In the genomic region with DNA sequence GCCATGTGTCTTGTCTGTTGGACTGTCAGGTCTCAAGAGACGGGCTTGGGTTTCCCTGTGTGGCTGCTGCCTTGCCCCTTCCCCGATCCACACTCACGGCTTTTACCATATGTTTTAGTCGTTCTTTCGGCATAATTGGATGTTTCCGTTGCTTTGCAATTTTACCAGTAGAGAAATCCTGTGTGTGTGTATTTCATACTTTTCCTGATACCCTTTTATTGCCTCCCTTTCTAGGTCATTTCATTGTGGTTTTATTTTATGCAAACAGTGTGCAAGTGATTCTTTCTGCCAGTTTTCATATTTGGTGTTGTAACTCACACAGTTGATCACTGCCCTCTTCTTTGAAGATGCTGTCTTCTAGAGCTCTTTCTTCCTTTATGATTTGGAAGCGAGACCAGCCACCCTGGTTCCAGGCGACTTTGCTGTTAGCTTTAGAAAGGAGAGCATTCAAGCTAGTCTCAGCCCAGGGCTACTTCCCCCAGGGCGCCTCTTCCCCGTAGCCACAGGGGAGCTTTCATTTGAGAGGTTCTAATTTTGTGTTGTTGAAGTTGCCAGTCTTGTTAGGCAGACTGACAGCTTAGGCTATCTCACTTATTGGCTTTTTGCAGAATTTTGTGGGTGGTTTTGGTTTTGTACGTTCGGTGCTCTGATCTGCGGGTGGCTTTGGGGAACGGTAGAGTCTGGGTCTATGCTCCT, we compare ENCODE assay signal across 9 cellular contexts. TPM values are rescaled to one million over a fixed set of nuclear protein-coding genes. Genes with fewer than 3 reads are reported as not detected.
A peak's percentile ranks its signal among the peaks of the same experiment; 100 is the strongest.
DNase-seq lines count a peak whose midpoint lies in the region; ATAC-seq and TF ChIP-seq lines count a peak whose summit lies in the region.
"Had no signal": no experiment of that assay in that cellular context is flagged by ENCODE, and none has a peak within 500 bp of the region (broad histone marks: within the 10 kb centered on the region; RNA-seq: fewer than 3 reads in every experiment).

No MANE protein-coding gene starts in this region.

- no peaks in the 10 kb centered on the region for H3K27me3 ChIP-seq in GM23248 (replicated peaks; ENCODE audit: insufficient read depth)
- H3K27me3 ChIP-seq in dorsolateral prefrontal cortex, result peaks cover 0 to 11% (median 0%) of the 10 kb centered on the region in 45 donors
- H3K27me3 ChIP-seq in trophoblast cell (ENCODE audit: insufficient read depth, low read length), result no peaks in the 10 kb centered on the region
- H3K27me3 ChIP-seq in gastroesophageal sphincter, result no peaks in the 10 kb centered on the region

- no peak overlapping the region for H3K23ac ChIP-seq in trophoblast cell (ENCODE audit: low read length)

- in situ Hi-C loops in GM23248 (cut with MboI), result loop anchor here (25.0 kb wide), 1 partner anchor 406 kb away; no protein-coding TSS in a partner anchor

- TF ChIP-seq EP300 in gastroesophageal sphincter (IDR thresholded peaks at IDR 0.05), result no peak

- DNase-seq in GM23248, result no peak
- peak; percentile 62 for DNase-seq in NCI-H2171 (lab: John Stamatoyannopoulos, UW)
- no peak for DNase-seq in dorsolateral prefrontal cortex
- DNase-seq in trophoblast cell, result no peak
- no peak for DNase-seq in D341Med (ENCODE audit: low spot score)
- no peak for DNase-seq in mucosa of gallbladder (ENCODE audit: low spot score)
- DNase-seq: activated CD4-positive, alpha-beta T cell treated with anti-CD3 and anti-CD28 coated beads, Interleukin-2, amount 50 U/mL, for 4 hours; T-helper 17 cell had no signal

- no peak for TF ChIP-seq CTCF in dorsolateral prefrontal cortex (IDR thresholded peaks at IDR 0.05 in 54 of 56, conservative IDR thresholded peaks at IDR 0.05 in 2 of 56; ENCODE audit: low read depth in 1 of 56, partially characterized antibody in 56 of 56)
- no peak for TF ChIP-seq CTCF in gastroesophageal sphincter (IDR thresholded peaks at IDR 0.05)

- H3K9me3 ChIP-seq in GM23248 (ENCODE audit: low read depth), result no peaks in the 10 kb centered on the region
- peaks cover 3% of the 10 kb centered on the region for H3K9me3 ChIP-seq in trophoblast cell (ENCODE audit: insufficient read depth, low read depth, low read length)
- no peaks in the 10 kb centered on the region for H3K9me3 ChIP-seq in gastroesophageal sphincter

- no peak overlapping the region for H4K91ac ChIP-seq in trophoblast cell (ENCODE audit: low read depth, low read length)

- H3K9ac ChIP-seq in GM23248 (peak overlapping the region; percentile 24; the same call in 1 of the 2 replicates), trophoblast cell (ENCODE audit: low read length) (no peak overlapping the region)

- H3K36me3 ChIP-seq in GM23248 (ENCODE audit: low read depth) (0 out of 2 replicates have a peak, but pooled peaks cover 7% of the 10 kb centered on the region), trophoblast cell (ENCODE audit: control insufficient read depth in 1 of 2, insufficient read depth in 2 of 2, low read length in 2 of 2) (peaks cover 5 to 6% of the 10 kb centered on the region in 2 experiments), gastroesophageal sphincter (no peaks in the 10 kb centered on the region)

- no peak overlapping the region for H2BK120ac ChIP-seq in trophoblast cell (ENCODE audit: insufficient read depth, low read length, poor library complexity)

- intact Hi-C loops in dorsolateral prefrontal cortex (cut with DNase I), result no loop called here

- H3K4me2 ChIP-seq in GM23248 (ENCODE audit: unreplicated experiment) (peak overlapping the region; percentile 43), trophoblast cell (ENCODE audit: low read length) (peak overlapping the region; percentile 10)

- H2BK12ac ChIP-seq in trophoblast cell (ENCODE audit: low read length), result no peak overlapping the region

- no peak overlapping the region for H4K12ac ChIP-seq in trophoblast cell (ENCODE audit: low read depth, low read length)

- no peak overlapping the region for H2AFZ ChIP-seq in GM23248
- H2AFZ ChIP-seq in trophoblast cell (ENCODE audit: insufficient read depth, low read length, poor library complexity), result no peak overlapping the region

- no peaks in the 10 kb centered on the region for H3K9me2 ChIP-seq in GM23248 (ENCODE audit: insufficient read depth)

- 58 to 59% methylated on average over 14 of the region's 14 CpGs for WGBS in GM23248 (ENCODE audit: low coverage in 1 of 2, low lambda C conversion rate in 2 of 2, missing lambda C conversion rate in 2 of 2), 2 experiments
- WGBS in trophoblast cell (ENCODE audit: extremely low coverage, insufficient coverage, insufficient read length), result no CpG with 5 or more reads among the region's 14 CpGs
- 76 to 83% methylated on average over 10 to 13 of the region's 14 CpGs for WGBS in gastroesophageal sphincter (ENCODE audit: low coverage in 1 of 2), 2 donors

- H4K8ac ChIP-seq in trophoblast cell (ENCODE audit: low read depth, low read length), result no peak overlapping the region

- H3K4ac ChIP-seq in trophoblast cell (ENCODE audit: low read depth, low read length), result no peak overlapping the region

- peak overlapping the region; percentile 21 for H3K27ac ChIP-seq in GM23248
- H3K27ac ChIP-seq in dorsolateral prefrontal cortex, result peak overlapping the region in 42 of 59 donors; percentile 5 to 78 (median 58)
- H3K27ac ChIP-seq in trophoblast cell (ENCODE audit: low read depth, low read length), result peak overlapping the region; percentile 57
- H3K27ac ChIP-seq in gastroesophageal sphincter, result no peak overlapping the region

- H2AK5ac ChIP-seq in trophoblast cell (ENCODE audit: low read length), result no peak overlapping the region

- H3K79me2 ChIP-seq in GM23248 (ENCODE audit: insufficient read depth) (peaks cover 99% of the 10 kb centered on the region), trophoblast cell (ENCODE audit: control insufficient read depth, insufficient read depth, low read length, poor library complexity) (peaks cover 15% of the 10 kb centered on the region)

- peaks cover 11% of the 10 kb centered on the region for H3K79me1 ChIP-seq in trophoblast cell (ENCODE audit: low read length)

- H4K20me1 ChIP-seq in GM23248 (ENCODE audit: insufficient read depth), result peaks cover 28% of the 10 kb centered on the region

- no peak for ATAC-seq in gastroesophageal sphincter
- ATAC-seq: T-helper 17 cell had no signal

- peak overlapping the region; percentile 15 for H3K18ac ChIP-seq in trophoblast cell (ENCODE audit: low read length)

- no peak overlapping the region for H2BK5ac ChIP-seq in trophoblast cell (ENCODE audit: low read depth, low read length, poor library complexity)

- H3K4me3 ChIP-seq in GM23248 (peak overlapping the region; percentile 28; the same call in 1 of the 2 replicates), dorsolateral prefrontal cortex (peak overlapping the region in 6 of 59 donors; percentile 2 to 19 (median 8)), trophoblast cell (ENCODE audit: low read depth, low read length) (no peak overlapping the region), gastroesophageal sphincter (no peak overlapping the region)

- peaks cover 62% of the 10 kb centered on the region for H3K4me1 ChIP-seq in GM23248 (ENCODE audit: insufficient read depth)
- H3K4me1 ChIP-seq in trophoblast cell (ENCODE audit: control insufficient read depth in 1 of 2, insufficient read depth in 2 of 2, low read length in 2 of 2), result peaks cover 27 to 40% of the 10 kb centered on the region in 2 experiments
- peaks cover 0 to 42% (median 8%) of the 10 kb centered on the region in 3 donors for H3K4me1 ChIP-seq in gastroesophageal sphincter

- TF ChIP-seq POLR2A in gastroesophageal sphincter (IDR thresholded peaks at IDR 0.05), result no peak

- peaks cover 85% of the 10 kb centered on the region for H3F3A ChIP-seq in GM23248 (ENCODE audit: insufficient read depth)

- no peak overlapping the region for H3K14ac ChIP-seq in trophoblast cell (ENCODE audit: low read length)

RNA-seq across cellular contexts. Expression of a gene that starts 17.0 kb away (rescaled TPM):
- 96.0 and 100 TPM in 2 replicates for total RNA-seq in GM23248 (2014; rRNA removed; shearing (Covaris generic))
- 59.3 and 59.5 TPM in 2 replicates for polyA plus RNA-seq in GM23248 (2016; fragmentation: Nextera tagmentation; extraction: Ambion mirVana)
- total RNA-seq in dorsolateral prefrontal cortex (10 to 100 TPM; 10.0 to 57.7 (median 23.5) TPM), mucosa of gallbladder (51.7 TPM), gastroesophageal sphincter (10 to 100 TPM; 29.3 to 63.0 (median 42.9) TPM)
- 35.4 and 36.3 TPM in 2 replicates for polyA plus RNA-seq in trophoblast cell (2013)

Comparison
In these comparisons a context has a peak if more than half of its experiments do, and no peak if none do; other contexts are left out.
1. H3K27ac ChIP-seq: peak in GM23248 (single experiment), dorsolateral prefrontal cortex (42 of 59) and trophoblast cell (single experiment); none in gastroesophageal sphincter (0 of 4).